ENCODE assay signal across 8 cellular contexts in genomic region chr22:46367707-46368191, GRCh38. TPM values are rescaled to one million over a fixed set of nuclear protein-coding genes. Genes with fewer than 3 reads are reported as not detected.
DNase-seq lines count a peak whose midpoint lies in the region; ATAC-seq and TF ChIP-seq lines count a peak whose summit lies in the region.

No MANE protein-coding gene starts in this region.

- H3K9me3 Mint-ChIP-seq in activated CD4-positive, alpha-beta T cell treated with anti-CD3 and anti-CD28 coated beads for 36 hours (ENCODE audit: low read depth), result no peaks in the 10 kb centered on the region
- no peaks in the 10 kb centered on the region for H3K9me3 Mint-ChIP-seq in chondrocyte (ENCODE audit: low read depth)

- H3K36me3 Mint-ChIP-seq in activated CD4-positive, alpha-beta T cell treated with anti-CD3 and anti-CD28 coated beads for 36 hours (ENCODE audit: low read depth), result no peaks in the 10 kb centered on the region
- peaks cover 7% of the 10 kb centered on the region for H3K36me3 Mint-ChIP-seq in chondrocyte (ENCODE audit: low read depth)

- no peak overlapping the region for H3K27ac ChIP-seq in lower lobe of right lung

- peak in 2 of 3 experiments; percentile 2 to 16 for DNase-seq in NCI-H1417 (lab: John Stamatoyannopoulos, UW)
- no peak for DNase-seq in NCI-H1417 treated with DMSO at 0.1 percent for 48 hours (lab: John Stamatoyannopoulos, UW)
- DNase-seq in NCI-H2171 treated with DMSO at 0.1 percent for 48 hours (lab: John Stamatoyannopoulos, UW), result peak; percentile 71
- DNase-seq in activated CD4-positive, alpha-beta T cell treated with anti-CD3 and anti-CD28 coated beads for 36 hours, result peak; percentile 88
- no peak for DNase-seq in chondrocyte (ENCODE audit: low spot score)
- DNase-seq in lower lobe of right lung, result peak; percentile 82
- DNase-seq in stimulated activated CD8-positive, alpha-beta memory T cell treated with anti-CD3 and anti-CD28 coated beads, Interleukin-4, amount 100 ng/mL, for 24 hours (ENCODE audit: low read depth), result peak; percentile 56

- peaks cover 21% of the 10 kb centered on the region for H3K4me1 Mint-ChIP-seq in activated CD4-positive, alpha-beta T cell treated with anti-CD3 and anti-CD28 coated beads for 36 hours
- H3K4me1 Mint-ChIP-seq in chondrocyte (ENCODE audit: low read depth), result no peaks in the 10 kb centered on the region

- intact Hi-C loops in activated CD4-positive, alpha-beta T cell treated with anti-CD3 and anti-CD28 coated beads for 36 hours (cut with DNase I, micrococcal nuclease), result loop anchor here (1.0 kb wide), 1 partner anchor 175 kb away; no protein-coding TSS in a partner anchor
- intact Hi-C loops in lower lobe of right lung (cut with DNase I), result loop anchor here (10.0 kb wide), 1 partner anchor 177 kb away; no protein-coding TSS in a partner anchor

- POLR2A ChIA-PET in activated CD4-positive, alpha-beta T cell treated with anti-CD3 and anti-CD28 coated beads for 36 hours (lab: Charles Lee), result interaction anchor here (0.6 to 1.5 kb wide), 2 partner anchors 171 to 175 kb away, joined by 3 to 4 read pairs; no protein-coding TSS in a partner anchor

- peak; percentile 93 for TF ChIP-seq CTCF in chondrocyte (IDR thresholded peaks at IDR 0.05)
- peak; percentile 87 for TF ChIP-seq CTCF in lower lobe of right lung (IDR thresholded peaks at IDR 0.05)

- ATAC-seq in activated CD4-positive, alpha-beta T cell treated with anti-CD3 and anti-CD28 coated beads for 36 hours, result peak; percentile 81
- peak; percentile 77 to 86 for ATAC-seq in lower lobe of right lung
- ATAC-seq in HG03521 (IDR thresholded peaks at IDR 0.05; ENCODE audit: unreplicated experiment), result no peak

- H3K4me1 ChIP-seq in lower lobe of right lung, result no peaks in the 10 kb centered on the region

- peaks cover 30% of the 10 kb centered on the region for H3K36me3 ChIP-seq in lower lobe of right lung

- CTCF ChIA-PET in activated CD4-positive, alpha-beta T cell treated with anti-CD3 and anti-CD28 coated beads for 36 hours (lab: Charles Lee), result interaction anchor here (0.5 to 3.4 kb wide), 28 partner anchors 9 to 436 kb away, joined by 3 to 57 read pairs (median 4); no protein-coding TSS in a partner anchor

- peaks cover 16% of the 10 kb centered on the region for H3K27me3 ChIP-seq in lower lobe of right lung (ENCODE audit: low read depth)

- H3K27ac Mint-ChIP-seq in activated CD4-positive, alpha-beta T cell treated with anti-CD3 and anti-CD28 coated beads for 36 hours, result no peak overlapping the region
- no peak overlapping the region for H3K27ac Mint-ChIP-seq in chondrocyte (ENCODE audit: unreplicated experiment)

- H3K4me3 Mint-ChIP-seq in activated CD4-positive, alpha-beta T cell treated with anti-CD3 and anti-CD28 coated beads for 36 hours, result no peak overlapping the region
- no peak overlapping the region for H3K4me3 Mint-ChIP-seq in chondrocyte (ENCODE audit: unreplicated experiment)

- no peak overlapping the region for H3K4me3 ChIP-seq in lower lobe of right lung

- no peaks in the 10 kb centered on the region for H3K27me3 Mint-ChIP-seq in activated CD4-positive, alpha-beta T cell treated with anti-CD3 and anti-CD28 coated beads for 36 hours
- H3K27me3 Mint-ChIP-seq in chondrocyte (ENCODE audit: low read depth), result no peaks in the 10 kb centered on the region

- no peaks in the 10 kb centered on the region for H3K9me3 ChIP-seq in lower lobe of right lung

RNA-seq across cellular contexts. Expression of gene TRMU, which starts 32.2 kb away (rescaled TPM):
- 10 to 100 TPM; 61.4 to 75.3 TPM for total RNA-seq in activated CD4-positive, alpha-beta T cell treated with anti-CD3 and anti-CD28 coated beads for 36 hours
- total RNA-seq in chondrocyte (26.5 to 39.2 TPM (median 27.3 TPM) in 3 replicates), lower lobe of right lung (33.5 TPM)

Comparison
In these comparisons a context has a peak if more than half of its experiments do, and no peak if none do; other contexts are left out.
1. DNase-seq: peak in NCI-H1417 (2 of 3), NCI-H2171 treated with DMSO at 0.1 percent for 48 hours (single experiment), activated CD4-positive, alpha-beta T cell treated with anti-CD3 and anti-CD28 coated beads for 36 hours (single experiment), lower lobe of right lung (single experiment) and stimulated activated CD8-positive, alpha-beta memory T cell treated with anti-CD3 and anti-CD28 coated beads, Interleukin-4, amount 100 ng/mL, for 24 hours (single experiment); none in NCI-H1417 treated with DMSO at 0.1 percent for 48 hours (single experiment) and chondrocyte (single experiment).